Comparison of ENCODE assay signal across 1 cellular context in genomic region chr1:18922319-18922726, GRCh38.
TF ChIP-seq lines count a peak whose summit lies in the region.

No MANE protein-coding gene starts in this region.

TF ChIP-seq in HepG2, 621 proteins besides CTCF, POLR2A, EP300 and RAD21 (continued from another document):
- no peak for TF ChIP-seq ZNF503 (CRISPR knock-in tag; IDR thresholded peaks at IDR 0.05)
- no peak for TF ChIP-seq MXI1 (IDR thresholded peaks at IDR 0.05; ENCODE audit: borderline replicate concordance, low read depth, low read length)
- TF ChIP-seq CEBPB (IDR thresholded peaks at IDR 0.05; ENCODE audit: borderline replicate concordance, low read depth, low read length), result 0 out of 2 replicates have a peak, but pooled peaks have one; percentile 6
- peak; percentile 44 for TF ChIP-seq CEBPG (CRISPR knock-in tag; IDR thresholded peaks at IDR 0.05)
- TF ChIP-seq RNF219 (CRISPR knock-in tag; IDR thresholded peaks at IDR 0.05), result no peak
- no peak for TF ChIP-seq ZNF703 (CRISPR knock-in tag; IDR thresholded peaks at IDR 0.05; ENCODE audit: borderline replicate concordance)
- TF ChIP-seq ZNF512 (CRISPR knock-in tag; IDR thresholded peaks at IDR 0.05), result no peak
- TF ChIP-seq ATF2 (CRISPR knock-in tag; IDR thresholded peaks at IDR 0.05), result 0 out of 2 replicates have a peak, but pooled peaks have one; percentile 34
- peak; percentile 73; the same call in 1 of the 2 replicates for TF ChIP-seq ZNF557 (CRISPR knock-in tag; IDR thresholded peaks at IDR 0.05)
- peak; percentile 18; the same call in 1 of the 2 replicates for TF ChIP-seq ZNF687 (CRISPR knock-in tag; IDR thresholded peaks at IDR 0.05)
- TF ChIP-seq TBX2 (CRISPR knock-in tag; IDR thresholded peaks at IDR 0.05; ENCODE audit: borderline replicate concordance), result 0 out of 2 replicates have a peak, but pooled peaks have one; percentile 19
- no peak for TF ChIP-seq ZNF549 (CRISPR knock-in tag; IDR thresholded peaks at IDR 0.05)
- 0 out of 2 replicates have a peak, but pooled peaks have one; percentile 23 for TF ChIP-seq ZNF891 (CRISPR knock-in tag; IDR thresholded peaks at IDR 0.05)
- TF ChIP-seq DBP (CRISPR knock-in tag; IDR thresholded peaks at IDR 0.05; ENCODE audit: not compliant biosample characterization), result no peak
- TF ChIP-seq ATF3 (CRISPR knock-in tag; IDR thresholded peaks at IDR 0.05), result 0 out of 2 replicates have a peak, but pooled peaks have one; percentile 26
- peak; percentile 20; the same call in 1 of the 2 replicates for TF ChIP-seq RARA (CRISPR knock-in tag; IDR thresholded peaks at IDR 0.05)
- TF ChIP-seq MXD1 (CRISPR knock-in tag; IDR thresholded peaks at IDR 0.05), result no peak
- no peak for TF ChIP-seq ZNF513 (CRISPR knock-in tag; conservative IDR thresholded peaks at IDR 0.05)
- no peak for TF ChIP-seq IRF2 (CRISPR knock-in tag; IDR thresholded peaks at IDR 0.05)
- 0 out of 2 replicates have a peak, but pooled peaks have one; percentile 48 for TF ChIP-seq ATF7 (IDR thresholded peaks at IDR 0.05)
- TF ChIP-seq ATF7 (CRISPR knock-in tag; IDR thresholded peaks at IDR 0.05), result peak; percentile 26; the same call in 1 of the 2 replicates
- TF ChIP-seq XRCC5 (optimal IDR thresholded peaks at IDR 0.05; ENCODE audit: low read length), result peak; percentile 22
- no peak for TF ChIP-seq ZNF432 (CRISPR knock-in tag; IDR thresholded peaks at IDR 0.05; ENCODE audit: borderline replicate concordance)
- TF ChIP-seq ZNF558 (CRISPR knock-in tag; IDR thresholded peaks at IDR 0.05; ENCODE audit: borderline replicate concordance), result no peak
